8 cellular contexts compared by ENCODE assay signal in genomic region chr10:28302668-28303488, GRCh38. TPM values are rescaled to one million over a fixed set of nuclear protein-coding genes. Genes with fewer than 3 reads are reported as not detected.
DNase-seq lines count a peak whose midpoint lies in the region; TF ChIP-seq lines count a peak whose summit lies in the region.

TSS of gene MPP7 (minus strand) at chr10:28303064. CDS start at chr10:28238604, 64,460 bp downstream.

- peak within 1 kb of the TSS; percentile 81 for H3K4me2 ChIP-seq in DOHH2 (ENCODE audit: low read length)

- peaks cover 10% of the 10 kb centered on the region for H3K4me1 ChIP-seq in DOHH2 (ENCODE audit: control insufficient read depth, low read length)

- H3K9me3 ChIP-seq in DOHH2 (ENCODE audit: control insufficient read depth, insufficient read depth, low read length): peaks cover 3% of the 10 kb centered on the region; the same call in 1 of the 2 replicates

- H3K4me3 ChIP-seq in DOHH2 (ENCODE audit: low read length): peak within 1 kb of the TSS; percentile 80

- H4K20me1 ChIP-seq in DOHH2 (ENCODE audit: control insufficient read depth, insufficient read depth, low read depth, low read length): no peaks in the 10 kb centered on the region

- no peaks in the 10 kb centered on the region for H3K36me3 ChIP-seq in DOHH2 (ENCODE audit: control insufficient read depth, low read length)

- no peak within 1 kb of the TSS for H3K27ac ChIP-seq in DOHH2 (ENCODE audit: low read depth, low read length)

- H3F3A ChIP-seq in DOHH2 (ENCODE audit: control insufficient read depth, insufficient read depth): no peaks in the 10 kb centered on the region

- no peak for TF ChIP-seq CTCF in DOHH2 (IDR thresholded peaks at IDR 0.05; ENCODE audit: low read depth, low read length, poor library complexity, severe bottlenecking)
- TF ChIP-seq CTCF in LNCAP (IDR thresholded peaks at IDR 0.05): peak; percentile 51

- no peaks in the 10 kb centered on the region for H3K79me2 ChIP-seq in DOHH2 (ENCODE audit: control insufficient read depth, low read length)

- H3K9me2 ChIP-seq in DOHH2 (replicated peaks; ENCODE audit: control insufficient read depth, low read length): no peaks in the 10 kb centered on the region

- DNase-seq in H4 (ENCODE audit: low spot score) (peak; percentile 94), RPMI7951 (ENCODE audit: low read depth) (peak; percentile 97), fibroblast of gingiva (ENCODE audit: low read depth) (peak; percentile 96), myocyte (ENCODE audit: low read depth) (peak; percentile 98)
- peak; percentile 92 to 96 for DNase-seq in activated T-helper 1 cell treated with anti-CD3 and anti-CD28 coated beads, Interleukin-2, amount 50 U/mL, for 16 hours (ENCODE audit: low read depth in 1 of 2, low spot score in 1 of 2)
- peak; percentile 86 for DNase-seq in stimulated activated CD8-positive, alpha-beta memory T cell treated with anti-CD3 and anti-CD28 coated beads, Interleukin-7, amount 100 ng/mL, for 24 hours (ENCODE audit: low read depth)

- peaks cover 31% of the 10 kb centered on the region for H3K27me3 ChIP-seq in DOHH2 (ENCODE audit: control insufficient read depth, low read length)

RNA-seq across cellular contexts. Expression of gene MPP7, which starts in this region (rescaled TPM):
- 1.7 and 2.2 TPM in 2 replicates for total RNA-seq in H4 (2014; rRNA removed; shearing (Covaris generic))
- total RNA-seq in RPMI7951 (2014; rRNA removed; shearing (Covaris generic)): 0.24 and 0.59 TPM in 2 replicates
- 3.6 and 5.6 TPM in 2 replicates for total RNA-seq in myocyte
- 4.2 TPM for polyA plus RNA-seq in myocyte (2012)

Comparison
In these comparisons a context has a peak if more than half of its experiments do, and no peak if none do; other contexts are left out.
1. Peak in DNase-seq in RPMI7951; RNA of the gene not detected or under 1 TPM.